In genomic region chr9:96219615-96220257, GRCh38 we compare ENCODE assay signal across 8 cellular contexts.
DNase-seq lines count a peak whose midpoint lies in the region; ATAC-seq and TF ChIP-seq lines count a peak whose summit lies in the region.

No MANE protein-coding gene starts in this region.

- H3K4me3 Mint-ChIP-seq in activated CD8-positive, alpha-beta memory T cell treated with anti-CD3 and anti-CD28 coated beads, Interleukin-2, amount 10 ng/mL, durations not matched to agents 7 days and 5 days, result no peak overlapping the region

- H3K27me3 Mint-ChIP-seq in activated CD8-positive, alpha-beta memory T cell treated with anti-CD3 and anti-CD28 coated beads, Interleukin-2, amount 10 ng/mL, durations not matched to agents 7 days and 5 days, result peaks cover 75% of the 10 kb centered on the region

- H3K36me3 Mint-ChIP-seq in activated CD8-positive, alpha-beta memory T cell treated with anti-CD3 and anti-CD28 coated beads, Interleukin-2, amount 10 ng/mL, durations not matched to agents 7 days and 5 days, result no peaks in the 10 kb centered on the region

- no peak for ATAC-seq in activated CD8-positive, alpha-beta memory T cell treated with anti-CD3 and anti-CD28 coated beads, Interleukin-2, amount 10 ng/mL, durations not matched to agents 7 days and 5 days
- ATAC-seq in HG02981 (IDR thresholded peaks at IDR 0.05; ENCODE audit: unreplicated experiment) (no peak), GM18517 (IDR thresholded peaks at IDR 0.05; ENCODE audit: unreplicated experiment) (no peak)

- peaks cover 9% of the 10 kb centered on the region for H3K9me3 Mint-ChIP-seq in activated CD8-positive, alpha-beta memory T cell treated with anti-CD3 and anti-CD28 coated beads, Interleukin-2, amount 10 ng/mL, durations not matched to agents 7 days and 5 days (ENCODE audit: low read depth)

- peaks cover 26% of the 10 kb centered on the region for H3K4me1 Mint-ChIP-seq in activated CD8-positive, alpha-beta memory T cell treated with anti-CD3 and anti-CD28 coated beads, Interleukin-2, amount 10 ng/mL, durations not matched to agents 7 days and 5 days

- peak; percentile 48 for DNase-seq in activated CD8-positive, alpha-beta memory T cell treated with anti-CD3 and anti-CD28 coated beads, Interleukin-2, amount 10 ng/mL, durations not matched to agents 7 days and 5 days
- no peak for DNase-seq in activated CD8-positive, alpha-beta memory T cell treated with anti-CD3 and anti-CD28 coated beads for 24 hours
- DNase-seq in activated T-cell treated with anti-CD3 and anti-CD28 coated beads for 48 hours (ENCODE audit: low read depth) (peak; percentile 23), fibroblast of villous mesenchyme (ENCODE audit: low read depth) (peak; percentile 18), posterior vena cava (ENCODE audit: low spot score) (peak; percentile 86), pons (ENCODE audit: low spot score) (no peak)

- TF ChIP-seq CTCF in fibroblast of villous mesenchyme (IDR thresholded peaks at IDR 0.05; ENCODE audit: insufficient read depth, low read depth, low read length), result peak; percentile 60

- CTCF ChIA-PET in activated CD8-positive, alpha-beta memory T cell treated with anti-CD3 and anti-CD28 coated beads, Interleukin-2, amount 10 ng/mL, durations not matched to agents 7 days and 5 days (lab: Charles Lee), result interaction anchor here (1.5 kb wide), 1 partner anchor 329 kb away, joined by 3 read pairs; no protein-coding TSS in a partner anchor

- intact Hi-C loops in posterior vena cava (cut with DNase I), result loop anchor here (10.0 kb wide), 2 partner anchors 495 to 1275 kb away; no protein-coding TSS in a partner anchor

- H3K4me3 ChIP-seq in fibroblast of villous mesenchyme (ENCODE audit: low read depth, low read length), result no peak overlapping the region

- no peak overlapping the region for H3K27ac Mint-ChIP-seq in activated CD8-positive, alpha-beta memory T cell treated with anti-CD3 and anti-CD28 coated beads, Interleukin-2, amount 10 ng/mL, durations not matched to agents 7 days and 5 days

Comparison
In these comparisons a context has a peak if more than half of its experiments do, and no peak if none do; other contexts are left out.
1. DNase-seq: peak in activated CD8-positive, alpha-beta memory T cell treated with anti-CD3 and anti-CD28 coated beads, Interleukin-2, amount 10 ng/mL, durations not matched to agents 7 days and 5 days (single experiment), activated T-cell treated with anti-CD3 and anti-CD28 coated beads for 48 hours (single experiment), fibroblast of villous mesenchyme (single experiment) and posterior vena cava (single experiment); none in activated CD8-positive, alpha-beta memory T cell treated with anti-CD3 and anti-CD28 coated beads for 24 hours (single experiment) and pons (single experiment).